1 cellular context compared by ENCODE assay signal in the genomic region with DNA sequence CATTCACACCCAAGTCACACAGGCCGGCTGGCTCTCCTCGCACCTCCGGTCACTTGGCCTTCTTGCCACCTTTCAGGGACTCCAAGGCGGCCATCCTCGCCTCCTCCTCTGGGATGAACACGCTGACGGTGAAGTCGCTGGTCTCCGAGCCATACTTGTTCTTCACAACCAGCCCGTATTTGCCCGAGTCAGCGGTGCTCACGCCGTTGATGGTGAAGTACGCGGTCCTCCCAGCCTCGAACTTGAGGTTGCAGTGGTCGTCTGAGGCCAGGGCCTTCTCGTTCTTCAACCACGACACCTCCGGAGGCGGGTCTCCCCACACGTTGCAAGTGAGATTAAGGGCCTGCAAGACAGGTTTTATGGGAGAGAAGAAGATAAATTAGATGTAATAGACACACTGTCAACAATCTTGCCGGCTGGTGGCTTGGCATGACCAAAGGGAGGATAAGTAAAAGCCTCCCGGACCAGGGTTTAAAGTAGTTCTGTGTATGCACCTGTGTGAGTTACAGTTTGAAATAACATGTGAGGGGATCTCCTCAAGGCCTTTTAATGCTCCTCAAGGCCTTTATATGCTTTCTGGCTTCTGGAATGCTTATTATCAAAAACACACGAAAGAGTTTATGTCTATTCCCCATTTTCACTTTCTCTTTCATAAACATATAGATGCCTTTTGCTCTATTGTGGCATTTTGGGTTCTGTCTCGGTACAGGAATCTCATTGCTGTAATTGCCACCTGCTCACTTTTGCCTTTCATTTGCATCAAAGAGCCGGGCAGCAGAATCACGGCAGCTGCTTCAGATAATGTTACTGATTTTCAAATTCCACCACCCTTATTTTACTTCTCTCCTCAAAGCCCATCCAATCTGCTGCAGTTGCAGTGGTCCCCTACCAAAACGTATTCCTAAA.
TF ChIP-seq lines count a peak whose summit lies in the region.

No MANE protein-coding gene starts in this region.

TF ChIP-seq in HepG2, 621 proteins besides CTCF, POLR2A, EP300 and RAD21:
- TF ChIP-seq MAFK (conservative IDR thresholded peaks at IDR 0.05 in 1 of 2, IDR thresholded peaks at IDR 0.05 in 1 of 2; ENCODE audit: low read length in 2 of 2) (peak in 1 of 2 experiments; percentile 27; a peak in 1 of 4 replicates), ZNF329 (CRISPR knock-in tag; IDR thresholded peaks at IDR 0.05; ENCODE audit: low read depth) (no peak)
- TF ChIP-seq, protein P1, sequence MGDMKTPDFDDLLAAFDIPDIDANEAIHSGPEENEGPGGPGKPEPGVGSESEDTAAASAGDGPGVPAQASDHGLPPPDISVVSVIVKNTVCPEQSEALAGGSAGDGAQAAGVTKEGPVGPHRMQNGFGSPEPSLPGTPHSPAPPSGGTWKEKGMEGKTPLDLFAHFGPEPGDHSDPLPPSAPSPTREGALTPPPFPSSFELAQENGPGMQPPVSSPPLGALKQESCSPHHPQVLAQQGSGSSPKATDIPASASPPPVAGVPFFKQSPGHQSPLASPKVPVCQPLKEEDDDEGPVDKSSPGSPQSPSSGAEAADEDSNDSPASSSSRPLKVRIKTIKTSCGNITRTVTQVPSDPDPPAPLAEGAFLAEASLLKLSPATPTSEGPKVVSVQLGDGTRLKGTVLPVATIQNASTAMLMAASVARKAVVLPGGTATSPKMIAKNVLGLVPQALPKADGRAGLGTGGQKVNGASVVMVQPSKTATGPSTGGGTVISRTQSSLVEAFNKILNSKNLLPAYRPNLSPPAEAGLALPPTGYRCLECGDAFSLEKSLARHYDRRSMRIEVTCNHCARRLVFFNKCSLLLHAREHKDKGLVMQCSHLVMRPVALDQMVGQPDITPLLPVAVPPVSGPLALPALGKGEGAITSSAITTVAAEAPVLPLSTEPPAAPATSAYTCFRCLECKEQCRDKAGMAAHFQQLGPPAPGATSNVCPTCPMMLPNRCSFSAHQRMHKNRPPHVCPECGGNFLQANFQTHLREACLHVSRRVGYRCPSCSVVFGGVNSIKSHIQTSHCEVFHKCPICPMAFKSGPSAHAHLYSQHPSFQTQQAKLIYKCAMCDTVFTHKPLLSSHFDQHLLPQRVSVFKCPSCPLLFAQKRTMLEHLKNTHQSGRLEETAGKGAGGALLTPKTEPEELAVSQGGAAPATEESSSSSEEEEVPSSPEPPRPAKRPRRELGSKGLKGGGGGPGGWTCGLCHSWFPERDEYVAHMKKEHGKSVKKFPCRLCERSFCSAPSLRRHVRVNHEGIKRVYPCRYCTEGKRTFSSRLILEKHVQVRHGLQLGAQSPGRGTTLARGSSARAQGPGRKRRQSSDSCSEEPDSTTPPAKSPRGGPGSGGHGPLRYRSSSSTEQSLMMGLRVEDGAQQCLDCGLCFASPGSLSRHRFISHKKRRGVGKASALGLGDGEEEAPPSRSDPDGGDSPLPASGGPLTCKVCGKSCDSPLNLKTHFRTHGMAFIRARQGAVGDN (CRISPR knock-in tag; IDR thresholded peaks at IDR 0.05): 0 out of 2 replicates have a peak, but pooled peaks have one; percentile 10
